16 cellular contexts compared by ENCODE assay signal in the genomic region with DNA sequence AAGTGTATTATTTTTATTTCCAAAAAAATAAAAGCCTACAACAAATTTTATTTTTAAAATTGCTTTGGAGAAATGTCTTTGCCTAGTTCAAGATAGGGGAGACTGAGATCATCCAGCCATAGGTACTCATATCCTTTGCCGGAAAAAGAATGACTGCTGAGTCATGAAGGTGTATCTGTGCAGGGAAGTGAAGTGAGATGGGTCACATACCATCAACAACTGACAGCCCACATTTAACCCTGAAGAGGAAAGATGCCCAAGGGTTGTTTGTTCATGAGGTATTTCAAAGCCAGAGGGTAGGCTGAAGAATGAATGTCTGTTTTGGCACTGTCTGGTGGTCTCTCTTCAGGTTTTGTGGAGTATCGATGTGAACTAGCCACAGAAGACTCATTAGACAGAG.
"Had no signal": no experiment of that assay in that cellular context is flagged by ENCODE, and none has a peak within 500 bp of the region (broad histone marks: within the 10 kb centered on the region; RNA-seq: fewer than 3 reads in every experiment).

No MANE protein-coding gene starts in this region.

- H3K27me3 ChIP-seq: gastrocnemius medialis, heart left ventricle, testis, upper lobe of left lung had no signal

- H3K4me3 ChIP-seq: gastrocnemius medialis, heart left ventricle, spleen, testis, upper lobe of left lung had no signal

- H3K27ac ChIP-seq: gastrocnemius medialis, heart left ventricle, parathyroid adenoma, spleen, testis, upper lobe of left lung had no signal

- H3K36me3 ChIP-seq: gastrocnemius medialis, heart left ventricle, spleen, upper lobe of left lung had no signal

- H3K9ac ChIP-seq: parathyroid adenoma had no signal

- H3K27ac Mint-ChIP-seq: activated naive CD8-positive, alpha-beta T cell treated with anti-CD3 and anti-CD28 coated beads for 36 hours; activated T-helper 1 cell treated with anti-CD3 and anti-CD28 coated beads, Interleukin-12 subunit alpha, Interleukin-12 subunit beta, Interleukin-2, Interleukin-4 antibody, amounts not matched to agents 30 ng/mL and 10 ng/mL and 1 ng/mL, durations not matched to agents 14 hours and 24 hours and 36 hours; natural killer cell; stimulated activated memory B cell treated with anti-CD40 and anti-IgM and Interleukin-4, amounts not matched to agents 10 μg/mL and 1 μg/mL and 100 μg/mL, for 72 hours had no signal

- H3K4me3 Mint-ChIP-seq: activated naive CD8-positive, alpha-beta T cell treated with anti-CD3 and anti-CD28 coated beads for 36 hours; activated T-helper 1 cell treated with anti-CD3 and anti-CD28 coated beads, Interleukin-12 subunit alpha, Interleukin-12 subunit beta, Interleukin-2, Interleukin-4 antibody, amounts not matched to agents 30 ng/mL and 10 ng/mL and 1 ng/mL, durations not matched to agents 14 hours and 24 hours and 36 hours; natural killer cell; stimulated activated memory B cell treated with anti-CD40 and anti-IgM and Interleukin-4, amounts not matched to agents 10 μg/mL and 1 μg/mL and 100 μg/mL, for 72 hours had no signal

- H3K9me3 Mint-ChIP-seq: activated T-helper 1 cell treated with anti-CD3 and anti-CD28 coated beads, Interleukin-12 subunit alpha, Interleukin-12 subunit beta, Interleukin-2, Interleukin-4 antibody, amounts not matched to agents 30 ng/mL and 10 ng/mL and 1 ng/mL, durations not matched to agents 14 hours and 24 hours and 36 hours had no signal

- H3K4me1 ChIP-seq: gastrocnemius medialis, parathyroid adenoma had no signal

- H3K9me3 ChIP-seq: gastrocnemius medialis, testis, upper lobe of left lung had no signal

- DNase-seq: activated naive CD8-positive, alpha-beta T cell treated with anti-CD3 and anti-CD28 coated beads for 36 hours; amniotic stem cell; gastrocnemius medialis; heart left ventricle; natural killer cell; retina; spleen; stimulated activated CD4-positive, alpha-beta T cell treated with anti-CD3 and anti-CD28 coated beads, Interleukin-4, amount 100 ng/mL, for 4 hours; T-helper 1 cell; T-helper 9 cell; testis; upper lobe of left lung had no signal

- H3K79me2 ChIP-seq: parathyroid adenoma had no signal

- ATAC-seq: activated CD4-positive, CD25-positive, alpha-beta regulatory T cell treated with anti-CD3 and anti-CD28 coated beads, Interleukin-2, amount 50 U/mL, for 24 hours; gastrocnemius medialis; heart left ventricle; natural killer cell; stimulated activated memory B cell treated with anti-CD40 and anti-IgM and Interleukin-4, amounts not matched to agents 10 μg/mL and 1 μg/mL and 100 μg/mL, for 72 hours had no signal

- H3K36me3 Mint-ChIP-seq: natural killer cell; stimulated activated memory B cell treated with anti-CD40 and anti-IgM and Interleukin-4, amounts not matched to agents 10 μg/mL and 1 μg/mL and 100 μg/mL, for 72 hours had no signal
